In genomic region chr1:224245188-224245587, GRCh38 we compare ENCODE assay signal across 8 cellular contexts.
DNase-seq lines count a peak whose midpoint lies in the region; ATAC-seq and TF ChIP-seq lines count a peak whose summit lies in the region.

No MANE protein-coding gene starts in this region.

- H3K4me2 ChIP-seq in parathyroid adenoma (ENCODE audit: low read length) (peak overlapping the region; percentile 47), GM23248 (ENCODE audit: unreplicated experiment) (no peak overlapping the region)

- no peaks in the 10 kb centered on the region for H4K20me1 ChIP-seq in GM23248 (ENCODE audit: insufficient read depth)

- H3K27ac ChIP-seq in parathyroid adenoma (peak overlapping the region; percentile 65), GM23248 (no peak overlapping the region)

- H2AFZ ChIP-seq in parathyroid adenoma (peak overlapping the region; percentile 11), GM23248 (no peak overlapping the region)

- in situ Hi-C loops in GM23248 (cut with MboI) = no loop called here

- WGBS in GM23248 (ENCODE audit: low coverage in 1 of 2, low lambda C conversion rate in 2 of 2, missing lambda C conversion rate in 2 of 2), 2 experiments = 4 to 25% methylated on average over 1 of the region's 1 CpG

- peaks cover 7% of the 10 kb centered on the region for H3K36me3 ChIP-seq in endocrine pancreas (ENCODE audit: control insufficient read depth, insufficient read depth, low read length)
- H3K36me3 ChIP-seq in parathyroid adenoma (ENCODE audit: control insufficient read depth, insufficient read depth, low read length) = no peaks in the 10 kb centered on the region
- H3K36me3 ChIP-seq in GM23248 (ENCODE audit: low read depth) = 0 out of 2 replicates have a peak, but pooled peaks cover 9% of the 10 kb centered on the region

- no peaks in the 10 kb centered on the region for H3K9me2 ChIP-seq in GM23248 (ENCODE audit: insufficient read depth)

- ATAC-seq in GM21825 (IDR thresholded peaks at IDR 0.05; ENCODE audit: unreplicated experiment) (peak; percentile 84), HG03439 (IDR thresholded peaks at IDR 0.05; ENCODE audit: unreplicated experiment) (no peak)

- no peaks in the 10 kb centered on the region for H3K79me2 ChIP-seq in parathyroid adenoma
- H3K79me2 ChIP-seq in GM23248 (ENCODE audit: insufficient read depth) = no peaks in the 10 kb centered on the region

- H3K9ac ChIP-seq in endocrine pancreas (ENCODE audit: control insufficient read depth, insufficient read depth, low read length) (peak overlapping the region; percentile 1), parathyroid adenoma (no peak overlapping the region), GM23248 (no peak overlapping the region)

- H3K9me3 ChIP-seq in endocrine pancreas (ENCODE audit: control insufficient read depth, low read length) (no peaks in the 10 kb centered on the region), parathyroid adenoma (ENCODE audit: control insufficient read depth, low read length) (no peaks in the 10 kb centered on the region), GM23248 (ENCODE audit: low read depth) (no peaks in the 10 kb centered on the region)

- no peaks in the 10 kb centered on the region for H3K27me3 ChIP-seq in endocrine pancreas (ENCODE audit: control insufficient read depth, insufficient read depth, low read length)
- no peaks in the 10 kb centered on the region for H3K27me3 ChIP-seq in parathyroid adenoma (ENCODE audit: control insufficient read depth, insufficient read depth, low read length)
- H3K27me3 ChIP-seq in GM23248 (replicated peaks; ENCODE audit: insufficient read depth) = no peaks in the 10 kb centered on the region

- H3K4me3 ChIP-seq in endocrine pancreas (ENCODE audit: control insufficient read depth, insufficient read depth, low read length) (no peak overlapping the region), parathyroid adenoma (ENCODE audit: low read depth, low read length) (peak overlapping the region; percentile 25), GM23248 (no peak overlapping the region)

- H3F3A ChIP-seq in GM23248 (ENCODE audit: insufficient read depth) = no peaks in the 10 kb centered on the region

- H3K4me1 ChIP-seq in endocrine pancreas (ENCODE audit: control insufficient read depth, insufficient read depth, low read length) (no peaks in the 10 kb centered on the region), parathyroid adenoma (peaks cover 6% of the 10 kb centered on the region), GM23248 (ENCODE audit: insufficient read depth) (no peaks in the 10 kb centered on the region)

- no peak for TF ChIP-seq CTCF in parathyroid adenoma (IDR thresholded peaks at IDR 0.05)

- DNase-seq in AML-193 (lab: John Stamatoyannopoulos, UW) (peak; percentile 66 to 77), RPMI7951 (ENCODE audit: low read depth) (peak; percentile 8), GM23248 (no peak)
- no peak for DNase-seq in stimulated activated CD4-positive, alpha-beta T cell treated with anti-CD3 and anti-CD28 coated beads, Interleukin-4, amount 100 ng/mL, for 1 hour

Comparison
In these comparisons a context has a peak if more than half of its experiments do, and no peak if none do; other contexts are left out.
1. DNase-seq: peak in AML-193 (2 of 2) and RPMI7951 (single experiment); none in stimulated activated CD4-positive, alpha-beta T cell treated with anti-CD3 and anti-CD28 coated beads, Interleukin-4, amount 100 ng/mL, for 1 hour (single experiment) and GM23248 (single experiment).